ENCODE assay signal across 2 cellular contexts in the genomic region with DNA sequence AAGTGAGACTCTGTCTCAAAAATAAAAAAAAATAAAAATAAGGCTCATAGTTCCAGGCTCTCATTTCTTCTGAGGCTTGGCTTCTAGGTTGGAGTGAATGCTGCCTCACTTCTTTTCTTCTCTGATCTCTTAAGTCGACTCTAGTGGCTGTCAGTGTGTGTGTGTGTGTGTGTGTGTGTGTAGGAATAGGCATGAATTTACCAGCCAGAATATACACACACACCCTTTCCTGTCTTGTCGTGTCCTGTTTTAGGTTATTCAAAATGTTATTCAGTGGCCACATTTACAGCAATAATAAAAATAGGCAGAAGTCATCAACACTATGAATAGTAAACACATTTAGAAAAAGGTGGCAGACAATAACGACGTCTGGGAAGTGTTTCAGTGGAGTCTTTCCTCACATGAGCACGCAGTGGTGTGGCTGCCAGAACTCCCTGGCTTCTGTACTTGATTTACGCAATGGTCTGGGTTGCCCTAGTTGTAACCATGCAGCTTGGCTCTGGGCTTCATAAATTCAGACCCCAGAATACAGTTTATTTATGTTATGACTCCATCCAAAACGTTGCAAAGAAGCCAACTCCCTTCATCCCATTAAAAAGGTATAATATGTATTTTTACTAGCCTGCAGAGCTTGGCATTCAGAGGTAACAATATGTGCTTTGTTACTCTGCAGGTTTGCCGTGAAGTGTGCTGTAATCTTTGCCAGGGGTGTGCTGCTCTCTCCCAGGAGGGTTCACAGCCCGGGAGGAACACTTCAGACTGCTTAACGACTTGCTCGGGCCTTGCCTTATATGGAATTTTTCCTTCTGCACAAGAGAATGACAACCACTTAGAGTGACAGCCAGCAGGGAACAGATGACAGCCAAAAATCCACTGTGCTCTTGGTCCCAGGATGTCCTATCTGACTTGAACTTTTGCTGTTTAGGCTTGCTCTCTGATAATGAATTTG.
TF ChIP-seq lines count a peak whose summit lies in the region.

No MANE protein-coding gene starts in this region.

TF ChIP-seq in IMR-90, 13 proteins besides CTCF, POLR2A, EP300 and RAD21:
- TF ChIP-seq ELK1 (IDR thresholded peaks at IDR 0.05; ENCODE audit: borderline replicate concordance, low read depth, low read length) (no peak), BHLHE40 (IDR thresholded peaks at IDR 0.05; ENCODE audit: low read depth, low read length) (0 out of 2 replicates have a peak, but pooled peaks have one; percentile 28), MXI1 (IDR thresholded peaks at IDR 0.05; ENCODE audit: borderline replicate concordance, low read depth, low read length) (no peak), MAZ (IDR thresholded peaks at IDR 0.05; ENCODE audit: borderline replicate concordance, low read depth, low read length) (no peak), CEBPB (IDR thresholded peaks at IDR 0.05; ENCODE audit: low read depth, low read length) (peak; percentile 24; the same call in 1 of the 2 replicates)
- TF ChIP-seq, protein P1, sequence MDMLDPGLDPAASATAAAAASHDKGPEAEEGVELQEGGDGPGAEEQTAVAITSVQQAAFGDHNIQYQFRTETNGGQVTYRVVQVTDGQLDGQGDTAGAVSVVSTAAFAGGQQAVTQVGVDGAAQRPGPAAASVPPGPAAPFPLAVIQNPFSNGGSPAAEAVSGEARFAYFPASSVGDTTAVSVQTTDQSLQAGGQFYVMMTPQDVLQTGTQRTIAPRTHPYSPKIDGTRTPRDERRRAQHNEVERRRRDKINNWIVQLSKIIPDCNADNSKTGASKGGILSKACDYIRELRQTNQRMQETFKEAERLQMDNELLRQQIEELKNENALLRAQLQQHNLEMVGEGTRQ (IDR thresholded peaks at IDR 0.05; ENCODE audit: low read depth, low read length) = no peak
TF ChIP-seq in IMR-90: peak in this region for 2.

TF ChIP-seq in WTC11, 78 proteins besides CTCF, POLR2A, EP300 and RAD21 (continued from another document):
- TF ChIP-seq, protein P2, sequence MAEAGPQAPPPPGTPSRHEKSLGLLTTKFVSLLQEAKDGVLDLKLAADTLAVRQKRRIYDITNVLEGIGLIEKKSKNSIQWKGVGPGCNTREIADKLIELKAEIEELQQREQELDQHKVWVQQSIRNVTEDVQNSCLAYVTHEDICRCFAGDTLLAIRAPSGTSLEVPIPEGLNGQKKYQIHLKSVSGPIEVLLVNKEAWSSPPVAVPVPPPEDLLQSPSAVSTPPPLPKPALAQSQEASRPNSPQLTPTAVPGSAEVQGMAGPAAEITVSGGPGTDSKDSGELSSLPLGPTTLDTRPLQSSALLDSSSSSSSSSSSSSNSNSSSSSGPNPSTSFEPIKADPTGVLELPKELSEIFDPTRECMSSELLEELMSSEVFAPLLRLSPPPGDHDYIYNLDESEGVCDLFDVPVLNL (CRISPR knock-in tag; IDR thresholded peaks at IDR 0.05; ENCODE audit: borderline replicate concordance, low read depth) = no peak
- TF ChIP-seq ZNF317 (CRISPR knock-in tag; IDR thresholded peaks at IDR 0.05; ENCODE audit: borderline replicate concordance, low read depth) = no peak
- TF ChIP-seq, protein P3, sequence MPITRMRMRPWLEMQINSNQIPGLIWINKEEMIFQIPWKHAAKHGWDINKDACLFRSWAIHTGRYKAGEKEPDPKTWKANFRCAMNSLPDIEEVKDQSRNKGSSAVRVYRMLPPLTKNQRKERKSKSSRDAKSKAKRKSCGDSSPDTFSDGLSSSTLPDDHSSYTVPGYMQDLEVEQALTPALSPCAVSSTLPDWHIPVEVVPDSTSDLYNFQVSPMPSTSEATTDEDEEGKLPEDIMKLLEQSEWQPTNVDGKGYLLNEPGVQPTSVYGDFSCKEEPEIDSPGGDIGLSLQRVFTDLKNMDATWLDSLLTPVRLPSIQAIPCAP (CRISPR knock-in tag; IDR thresholded peaks at IDR 0.05) = no peak
- TF ChIP-seq, protein P4, sequence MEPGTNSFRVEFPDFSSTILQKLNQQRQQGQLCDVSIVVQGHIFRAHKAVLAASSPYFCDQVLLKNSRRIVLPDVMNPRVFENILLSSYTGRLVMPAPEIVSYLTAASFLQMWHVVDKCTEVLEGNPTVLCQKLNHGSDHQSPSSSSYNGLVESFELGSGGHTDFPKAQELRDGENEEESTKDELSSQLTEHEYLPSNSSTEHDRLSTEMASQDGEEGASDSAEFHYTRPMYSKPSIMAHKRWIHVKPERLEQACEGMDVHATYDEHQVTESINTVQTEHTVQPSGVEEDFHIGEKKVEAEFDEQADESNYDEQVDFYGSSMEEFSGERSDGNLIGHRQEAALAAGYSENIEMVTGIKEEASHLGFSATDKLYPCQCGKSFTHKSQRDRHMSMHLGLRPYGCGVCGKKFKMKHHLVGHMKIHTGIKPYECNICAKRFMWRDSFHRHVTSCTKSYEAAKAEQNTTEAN (CRISPR knock-in tag; IDR thresholded peaks at IDR 0.05) = no peak
- TF ChIP-seq ZNF425 (CRISPR knock-in tag; conservative IDR thresholded peaks at IDR 0.05) = no peak
- no peak for TF ChIP-seq SP1 (CRISPR knock-in tag; conservative IDR thresholded peaks at IDR 0.05)
